In genomic region chr6:144952456-144953240, GRCh38 we compare ENCODE assay signal across 1 cellular context.
TF ChIP-seq lines count a peak whose summit lies in the region.

No MANE protein-coding gene starts in this region.

TF ChIP-seq in GM23338, 12 proteins besides CTCF, POLR2A, EP300 and RAD21 (continued from another document):
- no peak for TF ChIP-seq REST (IDR thresholded peaks at IDR 0.05; ENCODE audit: unreplicated experiment)
- TF ChIP-seq CREB1 (CRISPR knock-in tag; IDR thresholded peaks at IDR 0.05; ENCODE audit: low read depth) = no peak
- no peak for TF ChIP-seq ZNF114 (CRISPR knock-in tag; IDR thresholded peaks at IDR 0.05)
